ENCODE assay signal across 15 cellular contexts in genomic region chr7:51587600-51587999, GRCh38.
"Had no signal": no experiment of that assay in that cellular context is flagged by ENCODE, and none has a peak within 500 bp of the region (broad histone marks: within the 10 kb centered on the region; RNA-seq: fewer than 3 reads in every experiment).

No MANE protein-coding gene starts in this region.

- ATAC-seq: activated CD8-positive, alpha-beta memory T cell treated with anti-CD3 and anti-CD28 coated beads, Interleukin-2, amount 10 ng/mL, durations not matched to agents 7 days and 5 days; upper lobe of right lung had no signal

- H3K27me3 ChIP-seq: colonic mucosa, ovary, upper lobe of right lung had no signal

- H3K36me3 Mint-ChIP-seq: activated CD8-positive, alpha-beta memory T cell treated with anti-CD3 and anti-CD28 coated beads, Interleukin-2, amount 10 ng/mL, durations not matched to agents 7 days and 5 days; activated naive CD4-positive, alpha-beta T cell treated with anti-CD3 and anti-CD28 coated beads, Interleukin-2, amount 50 U/mL, for 24 hours had no signal

- H3K4me1 ChIP-seq: upper lobe of right lung had no signal

- H3K27me3 Mint-ChIP-seq: activated CD8-positive, alpha-beta memory T cell treated with anti-CD3 and anti-CD28 coated beads, Interleukin-2, amount 10 ng/mL, durations not matched to agents 7 days and 5 days; activated naive CD4-positive, alpha-beta T cell treated with anti-CD3 and anti-CD28 coated beads, Interleukin-2, amount 50 U/mL, for 24 hours had no signal

- H3K36me3 ChIP-seq: colonic mucosa, ovary, thoracic aorta, upper lobe of right lung had no signal

- H3K27ac Mint-ChIP-seq: activated CD8-positive, alpha-beta memory T cell treated with anti-CD3 and anti-CD28 coated beads, Interleukin-2, amount 10 ng/mL, durations not matched to agents 7 days and 5 days; activated naive CD4-positive, alpha-beta T cell treated with anti-CD3 and anti-CD28 coated beads, Interleukin-2, amount 50 U/mL, for 24 hours; activated T-helper 2 cell treated with anti-CD3 and anti-CD28 coated beads, Interferon-gamma antibody, Interleukin-2, Interleukin-4, amounts not matched to agents 10 μg/mL and 5 μg/mL and 100 μg/mL, durations not matched to agents 14 hours and 24 hours and 36 hours had no signal

- H3K4me3 Mint-ChIP-seq: activated CD8-positive, alpha-beta memory T cell treated with anti-CD3 and anti-CD28 coated beads, Interleukin-2, amount 10 ng/mL, durations not matched to agents 7 days and 5 days; activated naive CD4-positive, alpha-beta T cell treated with anti-CD3 and anti-CD28 coated beads, Interleukin-2, amount 50 U/mL, for 24 hours had no signal

- H3K9me3 Mint-ChIP-seq: activated naive CD4-positive, alpha-beta T cell treated with anti-CD3 and anti-CD28 coated beads, Interleukin-2, amount 50 U/mL, for 24 hours had no signal

- H3K9me3 ChIP-seq: colonic mucosa, ovary, thoracic aorta, upper lobe of right lung had no signal

- H3K27ac ChIP-seq: colonic mucosa, ovary, thoracic aorta, upper lobe of right lung had no signal

- H3K4me1 Mint-ChIP-seq: activated CD8-positive, alpha-beta memory T cell treated with anti-CD3 and anti-CD28 coated beads, Interleukin-2, amount 10 ng/mL, durations not matched to agents 7 days and 5 days; activated naive CD4-positive, alpha-beta T cell treated with anti-CD3 and anti-CD28 coated beads, Interleukin-2, amount 50 U/mL, for 24 hours had no signal

- H3K4me3 ChIP-seq: colonic mucosa, ovary, thoracic aorta, upper lobe of right lung had no signal

- DNase-seq: activated CD4-positive, alpha-beta T cell treated with anti-CD3 and anti-CD28 coated beads, Interleukin-2, amount 50 U/mL, for 48 hours; activated CD4-positive, CD25-positive, alpha-beta regulatory T cell treated with anti-CD3 and anti-CD28 coated beads, Interleukin-2, amount 50 U/mL, for 72 hours; activated CD8-positive, alpha-beta memory T cell treated with anti-CD3 and anti-CD28 coated beads, Interleukin-2, amount 10 ng/mL, durations not matched to agents 7 days and 5 days; activated T-cell treated with anti-CD3 and anti-CD28 coated beads, Interleukin-2, amount 50 U/mL, for 1 hour; colonic mucosa; foreskin fibroblast; hippocampal formation; midbrain; ovary; stimulated activated CD4-positive, alpha-beta T cell treated with anti-CD3 and anti-CD28 coated beads, Interleukin-12 subunit alpha, Interleukin-12 subunit beta, amount 100 ng/mL, for 4 hours; stimulated activated CD4-positive, alpha-beta T cell treated with anti-CD3 and anti-CD28 coated beads, Interleukin-2, amount 100 ng/mL, for 24 hours; upper lobe of right lung had no signal
